In the genomic region with DNA sequence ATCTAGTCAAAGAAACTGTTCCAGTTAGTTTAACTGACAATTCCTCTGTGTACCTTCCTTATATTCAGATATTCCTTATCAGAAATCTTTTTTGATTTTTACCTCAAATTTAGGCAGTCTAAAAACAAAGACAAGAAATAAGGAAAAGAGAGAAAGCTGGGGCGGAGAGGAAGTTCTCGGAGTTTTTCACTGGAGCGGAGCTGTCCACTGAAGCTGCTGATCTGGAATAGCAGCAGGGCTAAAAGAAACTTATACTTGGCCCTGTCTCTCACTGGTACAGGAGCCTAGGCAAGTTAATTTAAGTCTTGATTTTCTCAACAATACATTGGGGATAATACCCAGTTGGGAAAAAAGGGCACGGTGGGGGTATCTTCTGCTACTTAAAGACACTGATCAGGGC, we compare ENCODE assay signal across 32 cellular contexts.
"Had no signal": no experiment of that assay in that cellular context is flagged by ENCODE, and none has a peak within 500 bp of the region (broad histone marks: within the 10 kb centered on the region; RNA-seq: fewer than 3 reads in every experiment).

No MANE protein-coding gene starts in this region.

- H3K27me3 ChIP-seq: ascending aorta, breast epithelium, cardiac muscle cell, dorsolateral prefrontal cortex, esophagus muscularis mucosa, foreskin keratinocyte, gastrocnemius medialis, heart left ventricle had no signal

- ATAC-seq: activated CD4-positive, CD25-positive, alpha-beta regulatory T cell treated with anti-CD3 and anti-CD28 coated beads, Interleukin-2, amount 50 U/mL, for 24 hours; activated CD8-positive, alpha-beta T cell treated with anti-CD3 and anti-CD28 coated beads for 36 hours; gastrocnemius medialis; heart left ventricle had no signal

- H3K27me3 Mint-ChIP-seq: activated B cell treated with CpG ODN at 0.5 μM for 24 hours; activated CD8-positive, alpha-beta T cell treated with anti-CD3 and anti-CD28 coated beads for 36 hours; activated naive CD4-positive, alpha-beta T cell treated with anti-CD3 and anti-CD28 coated beads, Interleukin-2, amount 10 ng/mL, durations not matched to agents 7 days and 5 days; activated naive CD8-positive, alpha-beta T cell treated with anti-CD3 and anti-CD28 coated beads, Interleukin-2, amount 10 ng/mL, durations not matched to agents 7 days and 5 days; dendritic cell treated with granulocyte-macrophage colony-stimulating factor and Interleukin-4, amounts not matched to agents 40 ng/mL and 50 ng/mL, for 4 days had no signal

- H3K4me3 ChIP-seq: ascending aorta, breast epithelium, cardiac muscle cell, coronary artery, dorsolateral prefrontal cortex, esophagus muscularis mucosa, gastrocnemius medialis, heart left ventricle had no signal

- H3K36me3 ChIP-seq: ascending aorta, breast epithelium, cardiac muscle cell, esophagus muscularis mucosa, gastrocnemius medialis had no signal

- DNase-seq: activated B cell treated with CpG ODN at 0.5 μM for 24 hours; activated CD4-positive, alpha-beta T cell treated with anti-CD3 and anti-CD28 coated beads for 48 hours; activated CD4-positive, alpha-beta T cell treated with anti-CD3 and anti-CD28 coated beads, Interleukin-2, amount 50 U/mL, for 1 hour; activated CD4-positive, alpha-beta T cell treated with anti-CD3 and anti-CD28 coated beads, Interleukin-2, amount 50 U/mL, for 48 hours; activated CD8-positive, alpha-beta memory T cell treated with anti-CD3 and anti-CD28 coated beads for 24 hours; activated CD8-positive, alpha-beta T cell treated with anti-CD3 and anti-CD28 coated beads for 36 hours; activated gamma-delta T cell; activated naive CD4-positive, alpha-beta T cell; activated naive CD4-positive, alpha-beta T cell treated with anti-CD3 and anti-CD28 coated beads, Interleukin-2, amount 10 ng/mL, durations not matched to agents 7 days and 5 days; activated naive CD8-positive, alpha-beta T cell treated with anti-CD3 and anti-CD28 coated beads, Interleukin-2, amount 10 ng/mL, durations not matched to agents 7 days and 5 days; activated T-cell treated with anti-CD3 and anti-CD28 coated beads, Interleukin-2, amount 50 U/mL, for 48 hours; central memory CD4-positive, alpha-beta T cell; dorsolateral prefrontal cortex; effector memory CD4-positive, alpha-beta T cell; erythroblast; gastrocnemius medialis; glutamatergic neuron; heart left ventricle; T1000; WERI-Rb-1 had no signal

- H3K9me3 Mint-ChIP-seq: activated B cell treated with CpG ODN at 0.5 μM for 24 hours; activated CD8-positive, alpha-beta T cell treated with anti-CD3 and anti-CD28 coated beads for 36 hours; activated naive CD4-positive, alpha-beta T cell treated with anti-CD3 and anti-CD28 coated beads, Interleukin-2, amount 10 ng/mL, durations not matched to agents 7 days and 5 days; activated naive CD4-positive, alpha-beta T cell treated with anti-CD3 and anti-CD28 coated beads, Interleukin-2, amount 50 U/mL, for 72 hours; activated naive CD8-positive, alpha-beta T cell treated with anti-CD3 and anti-CD28 coated beads, Interleukin-2, amount 10 ng/mL, durations not matched to agents 7 days and 5 days; activated T-helper 1 cell treated with anti-CD3 and anti-CD28 coated beads, Interleukin-12 subunit alpha, Interleukin-12 subunit beta, Interleukin-2, Interleukin-4 antibody, amounts not matched to agents 30 ng/mL and 10 ng/mL and 1 ng/mL, durations not matched to agents 14 hours and 24 hours and 36 hours; brain; dendritic cell treated with granulocyte-macrophage colony-stimulating factor and Interleukin-4, amounts not matched to agents 40 ng/mL and 50 ng/mL, for 4 days; endodermal cell had no signal

- H3K4me3 Mint-ChIP-seq: activated B cell treated with CpG ODN at 0.5 μM for 24 hours; activated CD8-positive, alpha-beta T cell treated with anti-CD3 and anti-CD28 coated beads for 36 hours; activated naive CD4-positive, alpha-beta T cell treated with anti-CD3 and anti-CD28 coated beads, Interleukin-2, amount 10 ng/mL, durations not matched to agents 7 days and 5 days; activated naive CD8-positive, alpha-beta T cell treated with anti-CD3 and anti-CD28 coated beads, Interleukin-2, amount 10 ng/mL, durations not matched to agents 7 days and 5 days; activated T-helper 1 cell treated with anti-CD3 and anti-CD28 coated beads, Interleukin-12 subunit alpha, Interleukin-12 subunit beta, Interleukin-2, Interleukin-4 antibody, amounts not matched to agents 30 ng/mL and 10 ng/mL and 1 ng/mL, durations not matched to agents 14 hours and 24 hours and 36 hours; brain; dendritic cell treated with granulocyte-macrophage colony-stimulating factor and Interleukin-4, amounts not matched to agents 40 ng/mL and 50 ng/mL, for 4 days; endodermal cell had no signal

- H3K27ac Mint-ChIP-seq: activated B cell treated with CpG ODN at 0.5 μM for 24 hours; activated CD8-positive, alpha-beta T cell treated with anti-CD3 and anti-CD28 coated beads for 36 hours; activated naive CD4-positive, alpha-beta T cell treated with anti-CD3 and anti-CD28 coated beads, Interleukin-2, amount 10 ng/mL, durations not matched to agents 7 days and 5 days; activated naive CD4-positive, alpha-beta T cell treated with anti-CD3 and anti-CD28 coated beads, Interleukin-2, amount 50 U/mL, for 72 hours; activated naive CD8-positive, alpha-beta T cell treated with anti-CD3 and anti-CD28 coated beads, Interleukin-2, amount 10 ng/mL, durations not matched to agents 7 days and 5 days; activated T-helper 1 cell treated with anti-CD3 and anti-CD28 coated beads, Interleukin-12 subunit alpha, Interleukin-12 subunit beta, Interleukin-2, Interleukin-4 antibody, amounts not matched to agents 30 ng/mL and 10 ng/mL and 1 ng/mL, durations not matched to agents 14 hours and 24 hours and 36 hours; dendritic cell treated with granulocyte-macrophage colony-stimulating factor and Interleukin-4, amounts not matched to agents 40 ng/mL and 50 ng/mL, for 4 days had no signal

- H3K4me1 ChIP-seq: ascending aorta, breast epithelium had no signal

- H3K27ac ChIP-seq: ascending aorta, breast epithelium, cardiac muscle cell, coronary artery, dorsolateral prefrontal cortex, esophagus muscularis mucosa, foreskin keratinocyte, gastrocnemius medialis, heart left ventricle, WERI-Rb-1 had no signal
